ENCODE assay signal across 17 cellular contexts in genomic region chr13:39326471-39326870, GRCh38.
DNase-seq lines count a peak whose midpoint lies in the region; ATAC-seq and TF ChIP-seq lines count a peak whose summit lies in the region.
"Had no signal": no experiment of that assay in that cellular context is flagged by ENCODE, and none has a peak within 500 bp of the region (broad histone marks: within the 10 kb centered on the region; RNA-seq: fewer than 3 reads in every experiment).

No MANE protein-coding gene starts in this region.

- 42 to 90% methylated on average over 2 of the region's 2 CpGs for WGBS in transverse colon (ENCODE audit: low coverage in 1 of 2), 2 donors

- H3K9me3 ChIP-seq in gastrocnemius medialis (no peaks in the 10 kb centered on the region), transverse colon (no peaks in the 10 kb centered on the region)

- in situ Hi-C loops in gastrocnemius medialis (cut with MboI; ENCODE audit: low sequenced_read_pairs in 4 of 4), result no loop called here
- in situ Hi-C loops in transverse colon (cut with MboI; ENCODE audit: low pct_ligation_motif_present in 1 of 4, low pct_unique_long_range_greater_than_20kb in 1 of 4, low sequenced_read_pairs in 3 of 4), result no loop called here

- H3K27ac ChIP-seq in gastrocnemius medialis (peak overlapping the region in 3 of 4 donors; percentile 1 to 41 (median 16)), transverse colon (no peak overlapping the region)
- H3K27ac ChIP-seq: BLaER1 treated with 17β-estradiol and CSF1 and Interleukin-3, amounts not matched to agents 10 nM and 100 nM had no signal

- no peak for TF ChIP-seq EP300 in transverse colon (IDR thresholded peaks at IDR 0.05; ENCODE audit: low read depth)

- peak; percentile 11 for ATAC-seq in left ventricle myocardium superior
- ATAC-seq in Right ventricle myocardium inferior, result no peak
- no peak for ATAC-seq in gastrocnemius medialis
- ATAC-seq in GM18868 (IDR thresholded peaks at IDR 0.05; ENCODE audit: unreplicated experiment), result no peak
- ATAC-seq: GM12878 had no signal

- H3K4me1 ChIP-seq in gastrocnemius medialis (peaks cover 2 to 5% of the 10 kb centered on the region in 2 donors), transverse colon (no peaks in the 10 kb centered on the region)
- H3K4me1 ChIP-seq: BLaER1 treated with 17β-estradiol and CSF1 and Interleukin-3, amounts not matched to agents 10 nM and 100 nM had no signal

- TF ChIP-seq CTCF in fibroblast of villous mesenchyme (IDR thresholded peaks at IDR 0.05; ENCODE audit: insufficient read depth, low read depth, low read length), result no peak
- no peak for TF ChIP-seq CTCF in gastrocnemius medialis (IDR thresholded peaks at IDR 0.05 in 4 of 5, conservative IDR thresholded peaks at IDR 0.05 in 1 of 5)
- TF ChIP-seq CTCF in transverse colon (IDR thresholded peaks at IDR 0.05), result no peak

- H3K36me3 ChIP-seq in gastrocnemius medialis (no peaks in the 10 kb centered on the region), transverse colon (no peaks in the 10 kb centered on the region)
- H3K36me3 ChIP-seq: BLaER1 treated with 17β-estradiol and CSF1 and Interleukin-3, amounts not matched to agents 10 nM and 100 nM had no signal

- H3K27me3 ChIP-seq in gastrocnemius medialis, result no peaks in the 10 kb centered on the region
- H3K27me3 ChIP-seq in transverse colon, result no peaks in the 10 kb centered on the region
- H3K27me3 ChIP-seq: BLaER1 treated with 17β-estradiol and CSF1 and Interleukin-3, amounts not matched to agents 10 nM and 100 nM had no signal

- TF ChIP-seq POLR2A in gastrocnemius medialis (IDR thresholded peaks at IDR 0.05) (no peak), transverse colon (IDR thresholded peaks at IDR 0.05) (no peak)

- DNase-seq in left ventricle myocardium superior, result no peak
- DNase-seq in Right ventricle myocardium inferior (ENCODE audit: missing footprints), result no peak
- DNase-seq in fibroblast of villous mesenchyme (ENCODE audit: low read depth), result peak; percentile 79
- DNase-seq in gastrocnemius medialis, result no peak
- no peak for DNase-seq in transverse colon
- DNase-seq in posterior vena cava (ENCODE audit: low spot score), result no peak
- no peak for DNase-seq in activated T-cell treated with anti-CD3 and anti-CD28 coated beads, Interleukin-2, amount 50 U/mL, for 1 hour
- DNase-seq: CD8-positive, alpha-beta memory T cell; DMS79 treated with DMSO at 0.1 percent for 48 hours; GDM1; GOT3; NCI-H1105 treated with DMSO at 0.1 percent for 48 hours; NCI-H187 treated with DMSO at 0.1 percent for 48 hours; NCI-H526 treated with DMSO at 0.1 percent for 48 hours had no signal

- no peak overlapping the region for H3K4me3 ChIP-seq in fibroblast of villous mesenchyme (ENCODE audit: low read depth, low read length)
- H3K4me3 ChIP-seq in gastrocnemius medialis, result no peak overlapping the region
- no peak overlapping the region for H3K4me3 ChIP-seq in transverse colon
- H3K4me3 ChIP-seq: BLaER1 treated with 17β-estradiol and CSF1 and Interleukin-3, amounts not matched to agents 10 nM and 100 nM; GM12878 had no signal

- intact Hi-C loops in left ventricle myocardium superior (cut with micrococcal nuclease), result no loop called here
- intact Hi-C loops in Right ventricle myocardium inferior (cut with DNase I), result no loop called here
- intact Hi-C loops in gastrocnemius medialis (cut with DNase I; ENCODE audit: low total_unique reads), result no loop called here
- intact Hi-C loops in transverse colon (cut with DNase I; ENCODE audit: low total_unique reads), result no loop called here
- intact Hi-C loops in posterior vena cava (cut with DNase I), result no loop called here

Comparison
In these comparisons a context has a peak if more than half of its experiments do, and no peak if none do; other contexts are left out.
1. H3K27ac ChIP-seq: peak in gastrocnemius medialis (3 of 4); none in transverse colon (0 of 4).